Comparison of ENCODE assay signal across 31 cellular contexts in genomic region chr19:747432-748273, GRCh38. TPM values are rescaled to one million over a fixed set of nuclear protein-coding genes. Genes with fewer than 3 reads are reported as not detected.
"Had no signal": no experiment of that assay in that cellular context is flagged by ENCODE, and none has a peak within 500 bp of the region (broad histone marks: within the 10 kb centered on the region; RNA-seq: fewer than 3 reads in every experiment).

No MANE protein-coding gene starts in this region.

- H3K36me3 Mint-ChIP-seq: activated naive CD4-positive, alpha-beta T cell treated with anti-CD3 and anti-CD28 coated beads, Interleukin-2, amount 10 ng/mL, durations not matched to agents 7 days and 5 days; natural killer cell; stimulated activated memory B cell treated with anti-CD40 and anti-IgM and Interleukin-4, amounts not matched to agents 10 μg/mL and 1 μg/mL and 100 μg/mL, for 72 hours had no signal

- DNase-seq: activated CD4-positive, alpha-beta T cell treated with anti-CD3 and anti-CD28 coated beads, Interleukin-2, amount 10 ng/mL, durations not matched to agents 7 days and 5 days; activated CD8-positive, alpha-beta T cell treated with anti-CD3 and anti-CD28 coated beads, Interleukin-2, amount 10 ng/mL, durations not matched to agents 7 days and 5 days; activated naive CD4-positive, alpha-beta T cell treated with anti-CD3 and anti-CD28 coated beads, Interleukin-2, amount 10 ng/mL, durations not matched to agents 7 days and 5 days; activated naive CD8-positive, alpha-beta T cell treated with anti-CD3 and anti-CD28 coated beads, Interleukin-2, amount 50 U/mL, for 24 hours; activated T-cell treated with anti-CD3 and anti-CD28 coated beads, Interleukin-2, amount 50 U/mL, for 24 hours; anterior cingulate cortex; caudate nucleus; dorsolateral prefrontal cortex; foreskin keratinocyte; hippocampal formation; left cardiac atrium; mesenchymal stem cell; natural killer cell; sigmoid colon; spleen; stimulated activated CD4-positive, alpha-beta T cell treated with anti-CD3 and anti-CD28 coated beads, Interleukin-4, amount 100 ng/mL, for 4 hours; T1000; thyroid gland had no signal

- H3K9me3 ChIP-seq: thyroid gland had no signal

- ATAC-seq: activated CD4-positive, CD25-positive, alpha-beta regulatory T cell treated with anti-CD3 and anti-CD28 coated beads, Interleukin-2, amount 50 U/mL, for 24 hours; activated CD8-positive, alpha-beta T cell treated with anti-CD3 and anti-CD28 coated beads, Interleukin-2, amount 10 ng/mL, durations not matched to agents 7 days and 5 days; activated naive CD8-positive, alpha-beta T cell treated with anti-CD3 and anti-CD28 coated beads, Interleukin-2, amount 50 U/mL, for 24 hours; foreskin keratinocyte; left cardiac atrium; natural killer cell; stimulated activated memory B cell treated with anti-CD40 and anti-IgM and Interleukin-4, amounts not matched to agents 10 μg/mL and 1 μg/mL and 100 μg/mL, for 72 hours had no signal

- H3K27me3 Mint-ChIP-seq: activated CD4-positive, alpha-beta T cell treated with anti-CD3 and anti-CD28 coated beads, Interleukin-2, amount 10 ng/mL, durations not matched to agents 7 days and 5 days; activated naive CD8-positive, alpha-beta T cell treated with anti-CD3 and anti-CD28 coated beads, Interleukin-2, amount 50 U/mL, for 24 hours; activated T-cell treated with anti-CD3 and anti-CD28 coated beads, Interleukin-2, amount 50 U/mL, for 24 hours; stimulated activated memory B cell treated with anti-CD40 and anti-IgM and Interleukin-4, amounts not matched to agents 10 μg/mL and 1 μg/mL and 100 μg/mL, for 72 hours had no signal

- H3K4me3 Mint-ChIP-seq: activated CD4-positive, alpha-beta T cell treated with anti-CD3 and anti-CD28 coated beads, Interleukin-2, amount 10 ng/mL, durations not matched to agents 7 days and 5 days; activated CD8-positive, alpha-beta T cell treated with anti-CD3 and anti-CD28 coated beads, Interleukin-2, amount 10 ng/mL, durations not matched to agents 7 days and 5 days; activated naive CD4-positive, alpha-beta T cell treated with anti-CD3 and anti-CD28 coated beads, Interleukin-2, amount 10 ng/mL, durations not matched to agents 7 days and 5 days; activated naive CD8-positive, alpha-beta T cell treated with anti-CD3 and anti-CD28 coated beads, Interleukin-2, amount 50 U/mL, for 24 hours; activated T-cell treated with anti-CD3 and anti-CD28 coated beads, Interleukin-2, amount 50 U/mL, for 24 hours; brain; endodermal cell; natural killer cell; stimulated activated memory B cell treated with anti-CD40 and anti-IgM and Interleukin-4, amounts not matched to agents 10 μg/mL and 1 μg/mL and 100 μg/mL, for 72 hours had no signal

- H3K4me3 ChIP-seq: dorsolateral prefrontal cortex, mucosa of descending colon, sigmoid colon, spleen, thyroid gland had no signal

- FAIRE-seq: islet of Langerhans, urothelium cell line had no signal

- H3K9me3 Mint-ChIP-seq: activated naive CD8-positive, alpha-beta T cell treated with anti-CD3 and anti-CD28 coated beads, Interleukin-2, amount 50 U/mL, for 24 hours; activated T-helper 2 cell treated with anti-CD3 and anti-CD28 coated beads, Interferon-gamma antibody, Interleukin-2, Interleukin-4, amounts not matched to agents 10 μg/mL and 5 μg/mL and 100 μg/mL, durations not matched to agents 14 hours and 24 hours and 36 hours; natural killer cell; stimulated activated memory B cell treated with anti-CD40 and anti-IgM and Interleukin-4, amounts not matched to agents 10 μg/mL and 1 μg/mL and 100 μg/mL, for 72 hours had no signal

- H3K36me3 ChIP-seq: thyroid gland had no signal

- H3K27ac Mint-ChIP-seq: activated CD4-positive, alpha-beta T cell treated with anti-CD3 and anti-CD28 coated beads, Interleukin-2, amount 10 ng/mL, durations not matched to agents 7 days and 5 days; activated CD8-positive, alpha-beta T cell treated with anti-CD3 and anti-CD28 coated beads, Interleukin-2, amount 10 ng/mL, durations not matched to agents 7 days and 5 days; activated naive CD4-positive, alpha-beta T cell treated with anti-CD3 and anti-CD28 coated beads, Interleukin-2, amount 10 ng/mL, durations not matched to agents 7 days and 5 days; activated naive CD8-positive, alpha-beta T cell treated with anti-CD3 and anti-CD28 coated beads, Interleukin-2, amount 50 U/mL, for 24 hours; activated T-cell treated with anti-CD3 and anti-CD28 coated beads, Interleukin-2, amount 50 U/mL, for 24 hours; activated T-helper 2 cell treated with anti-CD3 and anti-CD28 coated beads, Interferon-gamma antibody, Interleukin-2, Interleukin-4, amounts not matched to agents 10 μg/mL and 5 μg/mL and 100 μg/mL, durations not matched to agents 14 hours and 24 hours and 36 hours; brain; endodermal cell; natural killer cell; stimulated activated memory B cell treated with anti-CD40 and anti-IgM and Interleukin-4, amounts not matched to agents 10 μg/mL and 1 μg/mL and 100 μg/mL, for 72 hours had no signal

- H3K4me1 ChIP-seq: foreskin keratinocyte, sigmoid colon had no signal

- H3K4me1 Mint-ChIP-seq: activated CD4-positive, alpha-beta T cell treated with anti-CD3 and anti-CD28 coated beads, Interleukin-2, amount 10 ng/mL, durations not matched to agents 7 days and 5 days; activated naive CD4-positive, alpha-beta T cell treated with anti-CD3 and anti-CD28 coated beads, Interleukin-2, amount 10 ng/mL, durations not matched to agents 7 days and 5 days; activated naive CD8-positive, alpha-beta T cell treated with anti-CD3 and anti-CD28 coated beads, Interleukin-2, amount 50 U/mL, for 24 hours; brain; endodermal cell; natural killer cell had no signal

- H3K27ac ChIP-seq: dorsolateral prefrontal cortex, foreskin keratinocyte, sigmoid colon, spleen, thyroid gland had no signal

- H3K27me3 ChIP-seq: dorsolateral prefrontal cortex, foreskin keratinocyte, thyroid gland had no signal

RNA-seq across cellular contexts. Expression of gene MISP, which starts 3.3 kb away (rescaled TPM):
- total RNA-seq: activated CD4-positive, alpha-beta T cell treated with anti-CD3 and anti-CD28 coated beads, Interleukin-2, amount 10 ng/mL, durations not matched to agents 7 days and 5 days; activated CD8-positive, alpha-beta T cell treated with anti-CD3 and anti-CD28 coated beads, Interleukin-2, amount 10 ng/mL, durations not matched to agents 7 days and 5 days; activated T-helper 2 cell treated with anti-CD3 and anti-CD28 coated beads, Interferon-gamma antibody, Interleukin-2, Interleukin-4, amounts not matched to agents 10 μg/mL and 5 μg/mL and 100 μg/mL, durations not matched to agents 14 hours and 24 hours and 36 hours; fibroblast of lung; natural killer cell; spleen; subcutaneous adipose tissue; T-helper 1 cell treated with Interleukin-12 subunit alpha and Interleukin-12 subunit beta and Interleukin-4 antibody, amounts not matched to agents 30 ng/mL and 1 ng/mL, for 36 hours had no signal
- polyA plus RNA-seq: fibroblast of lung had no signal

RNA-seq across cellular contexts. Expression of gene PALM, which starts 38.9 kb away (rescaled TPM):
- total RNA-seq: activated CD4-positive, alpha-beta T cell treated with anti-CD3 and anti-CD28 coated beads, Interleukin-2, amount 10 ng/mL, durations not matched to agents 7 days and 5 days; activated CD8-positive, alpha-beta T cell treated with anti-CD3 and anti-CD28 coated beads, Interleukin-2, amount 10 ng/mL, durations not matched to agents 7 days and 5 days; activated T-helper 2 cell treated with anti-CD3 and anti-CD28 coated beads, Interferon-gamma antibody, Interleukin-2, Interleukin-4, amounts not matched to agents 10 μg/mL and 5 μg/mL and 100 μg/mL, durations not matched to agents 14 hours and 24 hours and 36 hours; T-helper 1 cell treated with Interleukin-12 subunit alpha and Interleukin-12 subunit beta and Interleukin-4 antibody, amounts not matched to agents 30 ng/mL and 1 ng/mL, for 36 hours had no signal

RNA-seq across cellular contexts. Expression of gene PRSS57, which starts 52.4 kb away (rescaled TPM):
- total RNA-seq: activated CD4-positive, alpha-beta T cell treated with anti-CD3 and anti-CD28 coated beads, Interleukin-2, amount 10 ng/mL, durations not matched to agents 7 days and 5 days; activated CD8-positive, alpha-beta T cell treated with anti-CD3 and anti-CD28 coated beads, Interleukin-2, amount 10 ng/mL, durations not matched to agents 7 days and 5 days; activated T-helper 2 cell treated with anti-CD3 and anti-CD28 coated beads, Interferon-gamma antibody, Interleukin-2, Interleukin-4, amounts not matched to agents 10 μg/mL and 5 μg/mL and 100 μg/mL, durations not matched to agents 14 hours and 24 hours and 36 hours; endodermal cell; epithelial cell of proximal tubule; fibroblast of lung; foreskin keratinocyte; left cardiac atrium; mucosa of descending colon; renal cortical epithelial cell; sigmoid colon; subcutaneous adipose tissue; T-helper 1 cell treated with Interleukin-12 subunit alpha and Interleukin-12 subunit beta and Interleukin-4 antibody, amounts not matched to agents 30 ng/mL and 1 ng/mL, for 36 hours; thyroid gland had no signal
- polyA plus RNA-seq: fibroblast of lung, foreskin keratinocyte had no signal
